In genomic region chr5:95081500-95082355, GRCh38 we compare ENCODE assay signal across 8 cellular contexts.
A peak's percentile ranks its signal among the peaks of the same experiment; 100 is the strongest.
DNase-seq lines count a peak whose midpoint lies in the region; ATAC-seq and TF ChIP-seq lines count a peak whose summit lies in the region.

No MANE protein-coding gene starts in this region.

- peak overlapping the region; percentile 80 for H3K4me2 ChIP-seq in smooth muscle cell

- no peaks in the 10 kb centered on the region for H3K36me3 ChIP-seq in iPS-15b (ENCODE audit: control insufficient read depth, insufficient read depth, low read length)
- no peaks in the 10 kb centered on the region for H3K36me3 ChIP-seq in smooth muscle cell (ENCODE audit: low read depth)

- peaks cover 10% of the 10 kb centered on the region for H3K4me1 ChIP-seq in iPS-15b (ENCODE audit: control insufficient read depth, insufficient read depth, low read length)
- peaks cover 17% of the 10 kb centered on the region for H3K4me1 ChIP-seq in smooth muscle cell (ENCODE audit: low read depth)

- peak; percentile 2 for DNase-seq in AG08395 (ENCODE audit: low spot score)
- peak; percentile 77 for DNase-seq in NCI-H69 (lab: John Stamatoyannopoulos, UW)
- DNase-seq in smooth muscle cell (lab: John Stamatoyannopoulos, UW; ENCODE audit: unreplicated experiment): no peak
- no peak for DNase-seq in NCI-H2171 treated with DMSO at 0.1 percent for 48 hours (lab: John Stamatoyannopoulos, UW)

- WGBS in smooth muscle cell (ENCODE audit: low lambda C conversion rate): 11% methylated on average over 8 of the region's 8 CpGs

- no peaks in the 10 kb centered on the region for H3K9me3 ChIP-seq in iPS-15b (ENCODE audit: control insufficient read depth, insufficient read depth, low read length)
- H3K9me3 ChIP-seq in smooth muscle cell (replicated peaks; ENCODE audit: low read depth): no peaks in the 10 kb centered on the region

- H3K4me3 ChIP-seq in iPS-15b (ENCODE audit: low read depth, low read length) (peak overlapping the region; percentile 9), smooth muscle cell (peak overlapping the region; percentile 23)

- no peak for TF ChIP-seq CTCF in smooth muscle cell (IDR thresholded peaks at IDR 0.05; ENCODE audit: borderline replicate concordance, insufficient read depth, poor library complexity, severe bottlenecking)

- ATAC-seq in GM18511 (IDR thresholded peaks at IDR 0.05; ENCODE audit: unreplicated experiment) (peak; percentile 88), HG02884 (IDR thresholded peaks at IDR 0.05; ENCODE audit: unreplicated experiment) (peak; percentile 92)

- H3K27ac ChIP-seq in angular gyrus (ENCODE audit: low read depth, low read length): peak overlapping the region; percentile 4
- peak overlapping the region; percentile 85 for H3K27ac ChIP-seq in smooth muscle cell (ENCODE audit: low read depth)

- H3K27me3 ChIP-seq in iPS-15b (ENCODE audit: control insufficient read depth, insufficient read depth, low read length) (no peaks in the 10 kb centered on the region), smooth muscle cell (ENCODE audit: low read depth) (no peaks in the 10 kb centered on the region)

- H3K9ac ChIP-seq in iPS-15b (ENCODE audit: low read depth, low read length) (no peak overlapping the region), smooth muscle cell (ENCODE audit: low read depth) (peak overlapping the region; percentile 53)

- no peaks in the 10 kb centered on the region for H3K79me2 ChIP-seq in smooth muscle cell (ENCODE audit: low read depth)

- no peaks in the 10 kb centered on the region for H3F3A ChIP-seq in smooth muscle cell (ENCODE audit: low read depth)

- H2AFZ ChIP-seq in smooth muscle cell (ENCODE audit: low read depth): peak overlapping the region; percentile 6

- H4K20me1 ChIP-seq in smooth muscle cell (ENCODE audit: low read depth): no peaks in the 10 kb centered on the region

Comparison
In these comparisons a context has a peak if more than half of its experiments do, and no peak if none do; other contexts are left out.
1. DNase-seq: peak in AG08395 (single experiment) and NCI-H69 (single experiment); none in smooth muscle cell (single experiment) and NCI-H2171 treated with DMSO at 0.1 percent for 48 hours (single experiment).